Comparison of ENCODE assay signal across 8 cellular contexts in genomic region chr10:102713814-102714620, GRCh38. TPM values are rescaled to one million over a fixed set of nuclear protein-coding genes. Genes with fewer than 3 reads are reported as not detected.
DNase-seq lines count a peak whose midpoint lies in the region; ATAC-seq, FAIRE-seq and TF ChIP-seq lines count a peak whose summit lies in the region.

Gene ARL3 (minus strand): TSS chr10:102714397. CDS start chr10:102714275, 122 bp downstream.

- H3K27me3 ChIP-seq in HepG2 (ENCODE audit: control insufficient read depth in 1 of 2, insufficient read depth in 2 of 2, low read length in 2 of 2), result no peaks in the 10 kb centered on the region; a peak in 1 of 5 replicates

- H3K9me3 Mint-ChIP-seq in CD14-positive monocyte, result peaks cover 0 to 1% (median 0%) of the 10 kb centered on the region in 7 donors
- H3K9me3 Mint-ChIP-seq in dendritic cell treated with granulocyte-macrophage colony-stimulating factor and Interleukin-4, amounts not matched to agents 40 ng/mL and 50 ng/mL, for 4 days, result no peaks in the 10 kb centered on the region

- H3K9ac ChIP-seq in HepG2 (ENCODE audit: insufficient read depth, low read depth, low read length), result peak within 1 kb of the TSS; percentile 85

- POLR2A ChIA-PET in HepG2 (lab: Yijun Ruan, JAX), result interaction anchor here (0.6 to 2.8 kb wide), 23 partner anchors 9 to 646 kb away, joined by 3 to 21 read pairs (median 4); partner anchors contain the start of genes CNNM2, NT5C2, TRIM8 and WBP1L

- peak; percentile 41; the same call in 1 of the 2 replicates for TF ChIP-seq RAD21 in HepG2 (CRISPR knock-in tag; IDR thresholded peaks at IDR 0.05)

- CTCF ChIA-PET in HepG2 (lab: Yijun Ruan, JAX; ENCODE audit: low intra/inter-chr PET ratio, low total read pairs), result no interaction called here

- peak; percentile 45 to 69; a peak in 3 of 4 replicates for TF ChIP-seq POLR2A in HepG2 (IDR thresholded peaks at IDR 0.05; ENCODE audit: insufficient read depth in 1 of 2, low read depth in 2 of 2, low read length in 2 of 2)

- BruUV-seq in HepG2 (replicated peaks; lab: Mats Ljungman, UMichigan), result no TSS peak

- peak within 1 kb of the TSS; percentile 98 for H3K4me3 Mint-ChIP-seq in CD14-positive monocyte
- H3K4me3 Mint-ChIP-seq in dendritic cell treated with granulocyte-macrophage colony-stimulating factor and Interleukin-4, amounts not matched to agents 40 ng/mL and 50 ng/mL, for 4 days, result peak within 1 kb of the TSS; percentile 88

- peaks cover 77% of the 10 kb centered on the region for H3K4me1 ChIP-seq in HepG2 (ENCODE audit: insufficient read depth, low read length)

- TF ChIP-seq EP300 in HepG2 (IDR thresholded peaks at IDR 0.05; ENCODE audit: low read depth in 2 of 2, low read length in 2 of 2), result no peak
- TF ChIP-seq EP300 in HepG2 (CRISPR knock-in tag; IDR thresholded peaks at IDR 0.05; ENCODE audit: borderline replicate concordance), result no peak

- in situ Hi-C loops in HepG2 (cut with HindIII; ENCODE audit: extremely low pct_ligation_motif_present, low pct_unique_long_range_greater_than_20kb), result loop anchor here (5.0 kb wide), 1 partner anchor 37 kb away; no protein-coding TSS in a partner anchor

- FAIRE-seq in HepG2 (lab: Jason Lieb, UNC), result peak; percentile 51

- peak; percentile 73 for TF ChIP-seq CTCF in CD14-positive monocyte (IDR thresholded peaks at IDR 0.05)
- TF ChIP-seq CTCF in HepG2 (CRISPR knock-in tag; IDR thresholded peaks at IDR 0.05), result peak; percentile 38

- peaks cover 49% of the 10 kb centered on the region for H3K79me2 ChIP-seq in HepG2 (ENCODE audit: insufficient read depth, low read length)

- peaks cover 29% of the 10 kb centered on the region for H3K4me1 Mint-ChIP-seq in CD14-positive monocyte
- peaks cover 49% of the 10 kb centered on the region for H3K4me1 Mint-ChIP-seq in dendritic cell treated with granulocyte-macrophage colony-stimulating factor and Interleukin-4, amounts not matched to agents 40 ng/mL and 50 ng/mL, for 4 days (ENCODE audit: low read depth)

- no peaks in the 10 kb centered on the region for H3K36me3 Mint-ChIP-seq in CD14-positive monocyte
- peaks cover 14% of the 10 kb centered on the region for H3K36me3 Mint-ChIP-seq in dendritic cell treated with granulocyte-macrophage colony-stimulating factor and Interleukin-4, amounts not matched to agents 40 ng/mL and 50 ng/mL, for 4 days (ENCODE audit: low read depth)

- H3K4me2 ChIP-seq in HepG2 (ENCODE audit: low read depth, low read length), result peak within 1 kb of the TSS; percentile 96

- ATAC-seq in GM19351 (IDR thresholded peaks at IDR 0.05; ENCODE audit: unreplicated experiment), result peak; percentile 76
- ATAC-seq in HG03520 (IDR thresholded peaks at IDR 0.05; ENCODE audit: unreplicated experiment), result peak; percentile 74
- peak; percentile 92 for ATAC-seq in HepG2

- H3K27ac Mint-ChIP-seq in CD14-positive monocyte, result peak within 1 kb of the TSS; percentile 65 to 94 (median 93)
- peak within 1 kb of the TSS; percentile 96 for H3K27ac Mint-ChIP-seq in dendritic cell treated with granulocyte-macrophage colony-stimulating factor and Interleukin-4, amounts not matched to agents 40 ng/mL and 50 ng/mL, for 4 days

- H3K27ac ChIP-seq in HepG2 (ENCODE audit: extremely low read length, insufficient read depth, low read length), result peak within 1 kb of the TSS; percentile 84

- no peaks in the 10 kb centered on the region for H3K9me3 ChIP-seq in HepG2 (ENCODE audit: low read length)

- peak within 1 kb of the TSS; percentile 90 to 96 (median 91) for H3K4me3 ChIP-seq in HepG2 (replicated peaks in 1 of 3; ENCODE audit: insufficient read depth in 1 of 3, low read depth in 2 of 3, low read length in 3 of 3)

- peaks cover 0 to 3% (median 2%) of the 10 kb centered on the region in 3 donors for H3K27me3 Mint-ChIP-seq in CD14-positive monocyte (ENCODE audit: low read depth in 3 of 3)
- H3K27me3 Mint-ChIP-seq in dendritic cell treated with granulocyte-macrophage colony-stimulating factor and Interleukin-4, amounts not matched to agents 40 ng/mL and 50 ng/mL, for 4 days, result no peaks in the 10 kb centered on the region

- intact Hi-C loops in CD14-positive monocyte (cut with micrococcal nuclease), result loop anchor here in 1 of 2 donors (5.0 kb wide), 1 partner anchor 67 kb away; no protein-coding TSS in a partner anchor
- intact Hi-C loops in dendritic cell treated with granulocyte-macrophage colony-stimulating factor and Interleukin-4, amounts not matched to agents 40 ng/mL and 50 ng/mL, for 4 days (cut with micrococcal nuclease), result loop anchor here (1.0 to 2.0 kb wide), 2 partner anchors 35 to 69 kb away; no protein-coding TSS in a partner anchor
- intact Hi-C loops in HepG2 (cut with micrococcal nuclease; ENCODE audit: unreplicated experiment), result loop anchor here (2.0 to 10.0 kb wide), 4 partner anchors 29 to 341 kb away; partner anchors contain the start of gene WBP1L

- 0% methylated on average over 16 of the region's 62 CpGs for WGBS in HepG2 (ENCODE audit: low lambda C conversion rate)

- H4K20me1 ChIP-seq in HepG2 (ENCODE audit: insufficient read depth, low read length), result no peaks in the 10 kb centered on the region

- peak within 1 kb of the TSS; percentile 49 for H2AFZ ChIP-seq in HepG2 (ENCODE audit: low read length)

- H3K36me3 ChIP-seq in HepG2 (replicated peaks in 1 of 2; ENCODE audit: control insufficient read depth in 1 of 2, insufficient read depth in 2 of 2, low read length in 2 of 2), result no peaks in the 10 kb centered on the region

- DNase-seq in CD14-positive monocyte (ENCODE audit: low spot score), result peak; percentile 93
- DNase-seq in NCI-H69 (lab: John Stamatoyannopoulos, UW), result peak; percentile 98
- peak; percentile 91 for DNase-seq in activated CD4-positive, alpha-beta T cell treated with anti-CD3 and anti-CD28 coated beads, Interleukin-2, amount 50 U/mL, for 1 hour
- peak; percentile 95 for DNase-seq in HepG2 (ENCODE audit: low spot score)
- peak; percentile 96 to 97 for DNase-seq in stimulated activated CD4-positive, alpha-beta T cell treated with anti-CD3 and anti-CD28 coated beads, Interleukin-2, amount 100 ng/mL, for 48 hours

TF ChIP-seq in HepG2, 621 proteins besides CTCF, POLR2A, EP300 and RAD21 (continues in another document):
- TF ChIP-seq ZFAT (CRISPR knock-in tag; conservative IDR thresholded peaks at IDR 0.05) (no peak), GPBP1L1 (CRISPR knock-in tag; IDR thresholded peaks at IDR 0.05) (no peak), MNT (IDR thresholded peaks at IDR 0.05) (peak; percentile 84), ARNT2 (CRISPR knock-in tag; IDR thresholded peaks at IDR 0.05; ENCODE audit: low read depth) (peak; percentile 59), SNAPC5 (CRISPR knock-in tag; IDR thresholded peaks at IDR 0.05; ENCODE audit: borderline replicate concordance) (no peak), ZNF7 (CRISPR knock-in tag; IDR thresholded peaks at IDR 0.05) (no peak), GZF1 (CRISPR knock-in tag; IDR thresholded peaks at IDR 0.05) (no peak), GPN1 (CRISPR knock-in tag; IDR thresholded peaks at IDR 0.05; ENCODE audit: borderline replicate concordance) (no peak), ZNF263 (CRISPR knock-in tag; IDR thresholded peaks at IDR 0.05) (peak; percentile 99)

RNA-seq across cellular contexts. Expression of gene ARL3, which starts in this region (rescaled TPM):
- polyA plus RNA-seq in CD14-positive monocyte, result 1 to 10 TPM; 6.0 to 6.3 TPM
- total RNA-seq in HepG2 (2016; rRNA removed; fragmentation: Illumina TruSeq; extraction: Trizol), result 6.6 and 10.0 TPM in 2 replicates
- total RNA-seq in HepG2 (2016; cell fraction: cytosol; rRNA removed; fragmentation: Illumina TruSeq; extraction: Trizol; ENCODE audit: low read depth), result 2.5 and 2.7 TPM in 2 replicates
- total RNA-seq in HepG2 (2016; cell fraction: insoluble cytoplasmic fraction; rRNA removed; fragmentation: Illumina TruSeq; extraction: Trizol), result 6.6 and 10.2 TPM in 2 replicates
- total RNA-seq in HepG2 (2016; cell fraction: membrane; rRNA removed; fragmentation: Illumina TruSeq; extraction: Trizol), result 3.3 and 3.5 TPM in 2 replicates
- 2.8 and 3.0 TPM in 2 replicates for total RNA-seq in HepG2 (2016; cell fraction: nucleus; rRNA removed; fragmentation: Illumina TruSeq; extraction: Trizol)
- 3.9 and 5.2 TPM in 2 replicates for polyA plus RNA-seq in HepG2 (2011; rRNA removed)
- polyA plus RNA-seq in HepG2 (2011; cell fraction: cytosol; rRNA removed), result 2.9 and 3.4 TPM in 2 replicates
- 1.2 and 1.4 TPM in 2 replicates for polyA plus RNA-seq in HepG2 (2011; cell fraction: nucleus; rRNA removed)
- polyA plus RNA-seq in HepG2 (2012), result 5.8 TPM in 2 replicates
- polyA plus RNA-seq in HepG2 (2016; cell fraction: cytosol; fragmentation: Illumina TruSeq; extraction: Trizol; ENCODE audit: low read depth), result 3.3 and 3.9 TPM in 2 replicates
- 10.6 and 12.6 TPM in 2 replicates for polyA plus RNA-seq in HepG2 (2016; cell fraction: insoluble cytoplasmic fraction; fragmentation: Illumina TruSeq; extraction: Trizol; ENCODE audit: low read depth)
- 2.9 and 3.5 TPM in 2 replicates for polyA plus RNA-seq in HepG2 (2016; cell fraction: membrane; fragmentation: Illumina TruSeq; extraction: Trizol; ENCODE audit: low read depth)
- 4.1 and 5.5 TPM in 2 replicates for polyA plus RNA-seq in HepG2 (2016; cell fraction: nucleus; fragmentation: Illumina TruSeq; extraction: Trizol; ENCODE audit: insufficient read depth, low read depth)
- 0.94 and 3.1 TPM in 2 replicates for polyA minus RNA-seq in HepG2 (2011; rRNA and poly(A)+ RNA removed; ENCODE audit: low replicate concordance)
- 1.3 and 1.5 TPM in 2 replicates for polyA minus RNA-seq in HepG2 (2011; cell fraction: cytosol; rRNA and poly(A)+ RNA removed)
- polyA minus RNA-seq in HepG2 (2011; cell fraction: nucleus; rRNA and poly(A)+ RNA removed), result 1.4 and 1.7 TPM in 2 replicates

Comparison
In these comparisons a context has a peak if more than half of its experiments do, and no peak if none do; other contexts are left out.
1. Peak in every context shown above with its lines: DNase-seq, ATAC-seq, H3K4me3 ChIP-seq and H3K27ac ChIP-seq.